8 cellular contexts compared by ENCODE assay signal in the genomic region with DNA sequence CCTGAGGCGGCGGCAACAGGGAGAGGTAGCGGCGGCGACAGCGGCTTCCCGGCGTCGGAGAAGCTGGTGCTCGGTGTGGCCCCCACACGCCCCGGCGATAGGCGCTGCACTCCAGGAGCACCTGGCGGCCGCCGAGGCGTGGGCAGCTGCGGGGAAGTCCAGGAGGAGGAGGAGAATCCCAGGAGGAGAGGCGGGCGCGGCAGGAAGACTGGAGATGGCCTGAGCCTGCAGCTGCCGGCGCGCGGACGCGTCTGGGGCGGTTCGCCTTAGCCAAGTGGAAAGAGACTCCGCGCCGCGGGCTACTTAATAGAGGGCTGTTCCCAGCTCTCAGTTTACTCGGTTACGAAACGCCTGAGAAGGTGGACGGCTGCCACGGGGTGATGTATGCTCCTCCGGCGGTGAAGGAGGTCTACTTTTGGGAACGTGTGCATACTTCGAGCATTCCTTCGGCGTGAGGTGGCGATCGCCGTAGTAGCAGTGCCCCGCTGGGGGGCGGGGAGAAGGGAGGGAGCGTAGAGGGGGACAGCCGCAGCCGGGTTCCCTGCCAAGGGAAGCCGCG. TPM values are rescaled to one million over a fixed set of nuclear protein-coding genes. Genes with fewer than 3 reads are reported as not detected.
DNase-seq lines count a peak whose midpoint lies in the region; ATAC-seq and TF ChIP-seq lines count a peak whose summit lies in the region.

A gene (minus strand): TSS at position 278 of the 559 bp plus-strand sequence. CDS start 3,261 bp downstream, outside the sequence.

- peak; percentile 76 for DNase-seq in DMS 273 (lab: John Stamatoyannopoulos, UW; ENCODE audit: unreplicated experiment)
- no peak for DNase-seq in DMS 273 treated with DMSO at 0.1 percent for 48 hours (lab: John Stamatoyannopoulos, UW)
- DNase-seq in NCI-H1048 (lab: John Stamatoyannopoulos, UW): peak; percentile 24
- DNase-seq in adrenal gland: peak in 6 of 7 donors; percentile 40 to 80 (median 55)
- DNase-seq in left cardiac atrium: peak; percentile 92
- peak in 6 of 10 donors; percentile 18 to 89 (median 64) for DNase-seq in posterior cingulate gyrus
- no peak for DNase-seq in OCI-M2 (lab: John Stamatoyannopoulos, UW; ENCODE audit: unreplicated experiment)

- peak within 1 kb of the TSS in 4 of 5 donors; percentile 13 to 74 (median 54) for H3K27ac ChIP-seq in adrenal gland

- H3K4me1 ChIP-seq in adrenal gland (replicated peaks in 1 of 2): peaks cover 6 to 20% of the 10 kb centered on the region in 2 donors

- ATAC-seq in left cardiac atrium: peak; percentile 58 to 78
- no peak for ATAC-seq in GM19035 (IDR thresholded peaks at IDR 0.05; ENCODE audit: unreplicated experiment)

- no peaks in the 10 kb centered on the region for H3K9me3 ChIP-seq in adrenal gland (replicated peaks in 1 of 3)

- intact Hi-C loops in adrenal gland (cut with DNase I): loop anchor here (5.0 to 10.0 kb wide), 3 partner anchors 451 to 1464 kb away; no protein-coding TSS in a partner anchor
- intact Hi-C loops in left cardiac atrium (cut with DNase I): loop anchor here (10.0 kb wide), 6 partner anchors 111 to 1471 kb away; no protein-coding TSS in a partner anchor
- intact Hi-C loops in posterior cingulate gyrus (cut with DNase I): loop anchor here (5.0 kb wide), 3 partner anchors 799 to 1349 kb away; no protein-coding TSS in a partner anchor

- 0 to 2% (median 1%) methylated on average over 24 to 55 of the region's 55 CpGs for WGBS in adrenal gland, 4 donors

- H3K27me3 ChIP-seq in adrenal gland: peaks cover 47% of the 10 kb centered on the region

- peak in 1 of 2 donors; percentile 5 for TF ChIP-seq POLR2A in adrenal gland (IDR thresholded peaks at IDR 0.05)

- no peak for TF ChIP-seq CTCF in adrenal gland (IDR thresholded peaks at IDR 0.05)

- no peaks in the 10 kb centered on the region for H3K36me3 ChIP-seq in adrenal gland (replicated peaks in 1 of 2)

- H3K4me3 ChIP-seq in adrenal gland: peak within 1 kb of the TSS in 2 of 4 donors; percentile 7 to 61

RNA-seq across cellular contexts. Expression of the gene that starts here (rescaled TPM):
- total RNA-seq in adrenal gland (100 to 1,000 TPM in 1 of 8 donors, 10 to 100 TPM in 7; 17.0 to 106 (median 66.0) TPM), left cardiac atrium (10 to 100 TPM; 23.2 to 33.6 TPM)
- polyA plus RNA-seq in adrenal gland: 10 to 100 TPM; 13.0 to 23.6 (median 21.6) TPM

Comparison
In these comparisons a context has a peak if more than half of its experiments do, and no peak if none do; other contexts are left out.
1. DNase-seq: peak in DMS 273 (single experiment), NCI-H1048 (single experiment), adrenal gland (6 of 7), left cardiac atrium (single experiment) and posterior cingulate gyrus (6 of 10); none in DMS 273 treated with DMSO at 0.1 percent for 48 hours (single experiment) and OCI-M2 (single experiment).